ENCODE assay signal across 8 cellular contexts in genomic region chr4:8200302-8200975, GRCh38. TPM values are rescaled to one million over a fixed set of nuclear protein-coding genes. Genes with fewer than 3 reads are reported as not detected.
DNase-seq lines count a peak whose midpoint lies in the region; ATAC-seq, FAIRE-seq and TF ChIP-seq lines count a peak whose summit lies in the region.

No MANE protein-coding gene starts in this region.

- FAIRE-seq in GM12891 (lab: Jason Lieb, UNC), result no peak

- TF ChIP-seq POLR2A in GM12891 (IDR thresholded peaks at IDR 0.05; ENCODE audit: low read depth, low read length), result no peak

- peak overlapping the region; percentile 80 for H3K27ac ChIP-seq in caudate nucleus (ENCODE audit: low read depth, low read length)

- ATAC-seq in GM18498 (IDR thresholded peaks at IDR 0.05; ENCODE audit: unreplicated experiment) (no peak), HG02852 (IDR thresholded peaks at IDR 0.05; ENCODE audit: unreplicated experiment) (no peak)

- DNase-seq in COLO668 (lab: John Stamatoyannopoulos, UW; ENCODE audit: unreplicated experiment) (peak; percentile 62), RPMI7951 (ENCODE audit: low read depth) (peak; percentile 53), caudate nucleus (lab: John Stamatoyannopoulos, UW) (no peak), mucosa of gallbladder (ENCODE audit: low spot score) (peak; percentile 56), GM12891 (ENCODE audit: insufficient read length, low spot score) (no peak), NCI-H2196 (lab: John Stamatoyannopoulos, UW; ENCODE audit: unreplicated experiment) (no peak)

TF ChIP-seq in GM12891, 5 proteins besides CTCF, POLR2A, EP300 and RAD21:
- TF ChIP-seq POLR2AphosphoS5 (IDR thresholded peaks at IDR 0.05; ENCODE audit: low read depth, low read length) (no peak), SPI1 (IDR thresholded peaks at IDR 0.05; ENCODE audit: low read depth, low read length) (no peak), TAF1 (IDR thresholded peaks at IDR 0.05; ENCODE audit: low read depth, low read length) (no peak), POU2F2 (IDR thresholded peaks at IDR 0.05; ENCODE audit: low read depth, low read length) (no peak), PAX5 (IDR thresholded peaks at IDR 0.05; ENCODE audit: insufficient read depth, low read length, severe bottlenecking) (no peak)

RNA-seq across cellular contexts. Expression of gene SH3TC1, which starts 1.3 kb away (rescaled TPM):
- total RNA-seq in RPMI7951 (2014; rRNA removed; shearing (Covaris generic)), result 6.6 and 8.9 TPM in 2 replicates
- 50.9 TPM for total RNA-seq in mucosa of gallbladder
- 18.5 TPM for polyA plus RNA-seq in GM12891 (2012; ENCODE audit: low read depth, missing spikeins)

RNA-seq across cellular contexts. Expression of gene ABLIM2, which starts 41.8 kb away (rescaled TPM):
- total RNA-seq in RPMI7951 (2014; rRNA removed; shearing (Covaris generic)), result under 0.01 and 0.29 TPM in 2 replicates
- total RNA-seq in mucosa of gallbladder, result 11.3 TPM
- polyA plus RNA-seq in GM12891 (2012; ENCODE audit: low read depth, missing spikeins), result 0.23 TPM

Comparison
In these comparisons a context has a peak if more than half of its experiments do, and no peak if none do; other contexts are left out.
1. DNase-seq: peak in COLO668 (single experiment), RPMI7951 (single experiment) and mucosa of gallbladder (single experiment); none in caudate nucleus (0 of 61), GM12891 (single experiment) and NCI-H2196 (single experiment).